21 cellular contexts compared by ENCODE assay signal in the genomic region with DNA sequence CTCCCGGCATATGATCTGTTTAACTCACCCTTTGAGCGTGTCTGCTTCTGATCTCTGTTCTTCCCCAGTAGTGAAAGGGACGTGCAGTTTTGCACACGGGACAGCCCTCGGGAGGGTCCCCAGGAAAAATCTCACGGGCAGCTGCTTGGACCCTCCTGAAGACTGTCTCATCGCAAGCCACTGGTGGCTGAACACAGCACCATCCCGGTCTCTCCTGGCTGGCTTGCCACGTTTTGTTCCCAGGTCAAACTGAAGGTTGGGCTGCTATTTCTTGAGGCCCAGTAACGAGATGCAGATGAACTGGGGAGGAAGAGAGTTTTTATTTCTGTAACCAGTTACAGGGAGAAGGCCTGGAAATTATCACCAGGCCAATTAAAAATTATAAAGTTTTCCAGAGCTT. TPM values are rescaled to one million over a fixed set of nuclear protein-coding genes. Genes with fewer than 3 reads are reported as not detected.
A peak's percentile ranks its signal among the peaks of the same experiment; 100 is the strongest.
DNase-seq lines count a peak whose midpoint lies in the region; ATAC-seq, FAIRE-seq and TF ChIP-seq lines count a peak whose summit lies in the region.
"Had no signal": no experiment of that assay in that cellular context is flagged by ENCODE, and none has a peak within 500 bp of the region (broad histone marks: within the 10 kb centered on the region; RNA-seq: fewer than 3 reads in every experiment).

No MANE protein-coding gene starts in this region.

- H3K4me3 ChIP-seq in coronary artery: no peak overlapping the region
- H3K4me3 ChIP-seq: BLaER1 treated with 17β-estradiol and CSF1 and Interleukin-3, amounts not matched to agents 10 nM and 100 nM had no signal

- no peak for ATAC-seq in left ventricle myocardium superior

- H3K27ac Mint-ChIP-seq in mesothelial cell of epicardium (peak overlapping the region; percentile 35), type B pancreatic cell (no peak overlapping the region)
- H3K27ac Mint-ChIP-seq: IgD-negative memory B cell had no signal

- H3K27me3 Mint-ChIP-seq in mesothelial cell of epicardium (ENCODE audit: low read depth): no peaks in the 10 kb centered on the region
- H3K27me3 Mint-ChIP-seq in type B pancreatic cell: no peaks in the 10 kb centered on the region
- H3K27me3 Mint-ChIP-seq: IgD-negative memory B cell had no signal

- no peaks in the 10 kb centered on the region for H3K9me3 Mint-ChIP-seq in mesothelial cell of epicardium
- no peaks in the 10 kb centered on the region for H3K9me3 Mint-ChIP-seq in type B pancreatic cell
- H3K9me3 Mint-ChIP-seq: IgD-negative memory B cell had no signal

- DNase-seq in cardiac septum (ENCODE audit: low spot score) (peak; percentile 19), left ventricle myocardium superior (no peak), coronary artery (ENCODE audit: low spot score) (peak; percentile 43), mesothelial cell of epicardium (ENCODE audit: low spot score in 2 of 2, unreplicated experiment in 2 of 2) (peak in 1 of 2 experiments; percentile 29), type B pancreatic cell (ENCODE audit: extremely low spot score, unreplicated experiment) (no peak), HTR-8/SVneo (ENCODE audit: insufficient read length, low spot score) (no peak), DMS 273 treated with DMSO at 0.1 percent for 48 hours (lab: John Stamatoyannopoulos, UW) (no peak), activated T-cell treated with anti-CD3 and anti-CD28 coated beads for 4 hours (no peak)
- DNase-seq: GDM1, H7, NCI-H1105, NCI-H1694, NCI-H526 treated with DMSO at 0.1 percent for 48 hours, OCI-M1, SIG-M5 had no signal

- no peak for FAIRE-seq in HTR-8/SVneo (lab: Jason Lieb, UNC)
- FAIRE-seq: A204.1, GM12892 had no signal

- no peaks in the 10 kb centered on the region for H3K36me3 Mint-ChIP-seq in mesothelial cell of epicardium
- no peaks in the 10 kb centered on the region for H3K36me3 Mint-ChIP-seq in type B pancreatic cell
- H3K36me3 Mint-ChIP-seq: IgD-negative memory B cell had no signal

- no peak overlapping the region for H3K4me3 Mint-ChIP-seq in mesothelial cell of epicardium
- peak overlapping the region; percentile 63 for H3K4me3 Mint-ChIP-seq in type B pancreatic cell
- H3K4me3 Mint-ChIP-seq: IgD-negative memory B cell had no signal

- intact Hi-C loops in cardiac septum (cut with DNase I) (no loop called here), left ventricle myocardium superior (cut with micrococcal nuclease) (no loop called here)

- H3K4me1 Mint-ChIP-seq in mesothelial cell of epicardium (peaks cover 2% of the 10 kb centered on the region), type B pancreatic cell (ENCODE audit: unreplicated experiment) (peaks cover 5% of the 10 kb centered on the region)

- no peak for TF ChIP-seq CTCF in coronary artery (IDR thresholded peaks at IDR 0.05)
- no peak for TF ChIP-seq CTCF in mesothelial cell of epicardium (IDR thresholded peaks at IDR 0.05; ENCODE audit: unreplicated experiment)
- TF ChIP-seq CTCF in type B pancreatic cell (conservative IDR thresholded peaks at IDR 0.05): no peak

- no peak overlapping the region for H3K27ac ChIP-seq in coronary artery
- H3K27ac ChIP-seq: BLaER1 treated with 17β-estradiol and CSF1 and Interleukin-3, amounts not matched to agents 10 nM and 100 nM had no signal

RNA-seq across cellular contexts. Expression of gene SOAT2, which starts 10.0 kb away (rescaled TPM):
- not detected for total RNA-seq in cardiac septum
- 0.12 TPM for total RNA-seq in left ventricle myocardium superior
- total RNA-seq in mesothelial cell of epicardium: 0.13 to 0.40 TPM (median 0.20 TPM) in 3 replicates
- total RNA-seq in type B pancreatic cell (ENCODE audit: low replicate concordance): 0.97 and 1.9 TPM in 2 replicates
- total RNA-seq: H7, LHCN-M2, RPMI7951 had no signal

RNA-seq across cellular contexts. Expression of gene IGFBP6, which starts 15.8 kb away (rescaled TPM):
- 42.3 TPM for total RNA-seq in cardiac septum
- total RNA-seq in left ventricle myocardium superior: 45.5 TPM
- 70.3 to 77.2 TPM (median 75.6 TPM) in 3 replicates for total RNA-seq in mesothelial cell of epicardium
- total RNA-seq in type B pancreatic cell (ENCODE audit: low replicate concordance): 25.1 and 40.3 TPM in 2 replicates

RNA-seq across cellular contexts. Expression of gene SPRYD3, which starts 34.1 kb away (rescaled TPM):
- 63.5 TPM for total RNA-seq in cardiac septum
- 39.8 TPM for total RNA-seq in left ventricle myocardium superior
- total RNA-seq in mesothelial cell of epicardium: 20.2 to 20.9 TPM (median 20.6 TPM) in 3 replicates
- 22.1 and 43.0 TPM in 2 replicates for total RNA-seq in type B pancreatic cell (ENCODE audit: low replicate concordance)

Comparison
In these comparisons a context has a peak if more than half of its experiments do, and no peak if none do; other contexts are left out.
1. DNase-seq: peak in cardiac septum (single experiment) and coronary artery (single experiment); none in left ventricle myocardium superior (single experiment), type B pancreatic cell (single experiment), HTR-8/SVneo (single experiment), DMS 273 treated with DMSO at 0.1 percent for 48 hours (single experiment) and activated T-cell treated with anti-CD3 and anti-CD28 coated beads for 4 hours (single experiment).